In the genomic region with DNA sequence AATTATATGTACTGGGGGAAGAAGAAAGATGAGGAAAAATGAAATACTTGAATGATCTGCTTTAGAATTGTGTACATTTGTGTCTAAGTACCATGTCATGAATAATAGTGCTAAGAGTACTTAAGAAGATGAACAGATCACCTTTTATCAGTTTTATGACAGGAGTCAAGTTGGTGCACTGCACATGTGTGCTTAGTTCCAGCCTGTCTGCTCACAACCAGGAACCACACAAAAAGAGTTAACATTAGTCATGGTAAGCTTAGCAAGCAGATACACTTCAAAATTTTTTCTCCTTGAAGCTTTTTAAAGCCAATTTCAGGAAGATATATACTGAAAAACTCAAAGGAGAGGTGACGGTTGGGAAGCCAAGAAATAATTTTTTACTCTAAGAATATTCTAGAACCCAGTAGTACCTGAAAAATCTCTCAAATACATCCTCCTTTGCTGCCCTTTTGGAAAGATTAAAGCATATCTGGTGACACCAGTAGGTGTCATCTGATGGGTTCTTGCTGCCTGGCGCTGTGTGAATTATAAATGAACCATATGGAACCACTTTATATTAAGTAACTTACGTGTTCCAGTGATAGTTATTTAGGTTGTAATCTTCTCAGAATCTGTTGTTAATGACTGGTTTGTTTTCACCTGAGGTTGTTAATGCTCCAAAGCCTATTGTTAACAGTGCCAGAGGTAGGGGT, we compare ENCODE assay signal across 25 cellular contexts.
DNase-seq lines count a peak whose midpoint lies in the region; ATAC-seq and TF ChIP-seq lines count a peak whose summit lies in the region.
"Had no signal": no experiment of that assay in that cellular context is flagged by ENCODE, and none has a peak within 500 bp of the region (broad histone marks: within the 10 kb centered on the region; RNA-seq: fewer than 3 reads in every experiment).

No MANE protein-coding gene starts in this region.

- H3K79me2 ChIP-seq in hepatocyte = peaks cover 77% of the 10 kb centered on the region
- no peaks in the 10 kb centered on the region for H3K79me2 ChIP-seq in GM23248 (ENCODE audit: insufficient read depth)

- H3K9me1 ChIP-seq in IMR-90 (ENCODE audit: insufficient read depth, low read length) = peaks cover 6% of the 10 kb centered on the region; the same call in 1 of the 2 replicates

- no peak for TF ChIP-seq RAD21 in IMR-90 (IDR thresholded peaks at IDR 0.05; ENCODE audit: low read length)

- no peak overlapping the region for H2BK15ac ChIP-seq in IMR-90 (ENCODE audit: low read depth, low read length)

- no peaks in the 10 kb centered on the region for H3K9me2 ChIP-seq in hepatocyte (replicated peaks; ENCODE audit: insufficient read depth)
- H3K9me2 ChIP-seq in GM23248 (ENCODE audit: insufficient read depth) = no peaks in the 10 kb centered on the region

- ATAC-seq in IMR-90 (ENCODE audit: low read depth) = peak; percentile 35
- ATAC-seq: activated CD8-positive, alpha-beta T cell treated with anti-CD3 and anti-CD28 coated beads, Interleukin-2, amount 10 ng/mL, durations not matched to agents 7 days and 5 days; GM12878; K562 had no signal

- no peak overlapping the region for H4K8ac ChIP-seq in IMR-90 (ENCODE audit: low read depth in 2 of 2, low read length in 2 of 2)

- H3K36me3 ChIP-seq in IMR-90 (ENCODE audit: control insufficient read depth, insufficient read depth, low read length) (peaks cover 7% of the 10 kb centered on the region), hepatocyte (replicated peaks; ENCODE audit: insufficient read depth, low read depth) (no peaks in the 10 kb centered on the region), GM23248 (ENCODE audit: low read depth) (no peaks in the 10 kb centered on the region)
- H3K36me3 ChIP-seq: colonic mucosa, right atrium auricular region had no signal

- in situ Hi-C loops in IMR-90 (cut with MboI; ENCODE audit: low sequenced_read_pairs) (no loop called here), GM23248 (cut with MboI) (no loop called here)

- H3K18ac ChIP-seq in IMR-90 (ENCODE audit: low read depth, low read length) = no peak overlapping the region

- no peak for TF ChIP-seq CTCF in IMR-90 (conservative IDR thresholded peaks at IDR 0.05; ENCODE audit: low read depth, low read length)
- no peak for TF ChIP-seq CTCF in hepatocyte (IDR thresholded peaks at IDR 0.05; ENCODE audit: poor library complexity)

- no peak overlapping the region for H3K27ac ChIP-seq in IMR-90 (ENCODE audit: insufficient read depth, low read length)
- H3K27ac ChIP-seq in hepatocyte = peak overlapping the region; percentile 45
- H3K27ac ChIP-seq in GM23248 = no peak overlapping the region
- H3K27ac ChIP-seq: colonic mucosa, testis, VCaP had no signal

- no TSS peak for BruUV-seq in IMR-90 (replicated peaks; lab: Mats Ljungman, UMichigan)

- no peak overlapping the region for H4K91ac ChIP-seq in IMR-90 (ENCODE audit: insufficient read depth, low read depth, low read length)

- no peaks in the 10 kb centered on the region for H3F3A ChIP-seq in GM23248 (ENCODE audit: insufficient read depth)

- no peak overlapping the region for H2AFZ ChIP-seq in IMR-90 (replicated peaks; ENCODE audit: low read length, poor library complexity)
- H2AFZ ChIP-seq in hepatocyte = no peak overlapping the region
- no peak overlapping the region for H2AFZ ChIP-seq in GM23248

- TF ChIP-seq POLR2A in IMR-90 (IDR thresholded peaks at IDR 0.05; ENCODE audit: low read depth, low read length) = no peak

- H3K27me3 ChIP-seq in IMR-90 (ENCODE audit: control insufficient read depth, insufficient read depth, low read length) (no peaks in the 10 kb centered on the region), hepatocyte (no peaks in the 10 kb centered on the region), GM23248 (replicated peaks; ENCODE audit: insufficient read depth) (no peaks in the 10 kb centered on the region)
- H3K27me3 ChIP-seq: colonic mucosa, right atrium auricular region, testis had no signal

- no peak overlapping the region for H2BK5ac ChIP-seq in IMR-90 (ENCODE audit: low read depth, low read length, poor library complexity, severe bottlenecking)

- peaks cover 4% of the 10 kb centered on the region for H3K4me1 ChIP-seq in IMR-90 (ENCODE audit: control insufficient read depth, insufficient read depth, low read length)
- peaks cover 14% of the 10 kb centered on the region for H3K4me1 ChIP-seq in hepatocyte (ENCODE audit: insufficient read depth)
- H3K4me1 ChIP-seq in GM23248 (ENCODE audit: insufficient read depth) = no peaks in the 10 kb centered on the region
- H3K4me1 ChIP-seq: colonic mucosa, testis had no signal

- no peaks in the 10 kb centered on the region; a peak in 1 of 4 replicates for H3K79me1 ChIP-seq in IMR-90 (ENCODE audit: low read depth in 1 of 2, low read length in 2 of 2)

- CTCF ChIA-PET in IMR-90 (lab: Yijun Ruan, JAX) = no interaction called here

- H3K4ac ChIP-seq in IMR-90 (ENCODE audit: low read depth, low read length) = no peak overlapping the region

- DNase-seq in NCI-H2171 treated with DMSO at 0.1 percent for 48 hours (lab: John Stamatoyannopoulos, UW) (peak; percentile 39), NCI-H2171 (lab: John Stamatoyannopoulos, UW) (no peak), IMR-90 (peak; percentile 27), SK-N-DZ (ENCODE audit: low spot score) (peak; percentile 39), hepatocyte (ENCODE audit: low spot score) (no peak), SW480 (ENCODE audit: low spot score) (no peak), GM23248 (no peak)
- no peak for DNase-seq in stimulated activated CD4-positive, alpha-beta T cell treated with anti-CD3 and anti-CD28 coated beads, Interleukin-2, amount 100 ng/mL, for 24 hours
- DNase-seq: activated CD4-positive, alpha-beta T cell treated with anti-CD3 and anti-CD28 coated beads for 4 hours; activated CD8-positive, alpha-beta T cell treated with anti-CD3 and anti-CD28 coated beads, Interleukin-2, amount 10 ng/mL, durations not matched to agents 7 days and 5 days; activated T-cell treated with anti-CD3 and anti-CD28 coated beads for 4 hours; CD4-positive, alpha-beta T cell; effector CD4-positive, alpha-beta T cell; NCI-H1092 treated with DMSO at 0.1 percent for 48 hours; NCI-H446 treated with DMSO at 0.1 percent for 48 hours; posterior cingulate gyrus; SHP77 treated with DMSO at 0.1 percent for 48 hours; T1000 had no signal

- H2AK9ac ChIP-seq in IMR-90 (replicated peaks; ENCODE audit: low read depth, low read length, poor library complexity) = no peak overlapping the region

- no peak overlapping the region for H2BK120ac ChIP-seq in IMR-90 (ENCODE audit: low read depth, low read length)

- POLR2A ChIA-PET in IMR-90 (lab: Charles Lee; ENCODE audit: unreplicated experiment) = no interaction called here

- H4K20me1 ChIP-seq in IMR-90 (ENCODE audit: insufficient read depth, low read length) (no peaks in the 10 kb centered on the region; the same call in 1 of the 2 replicates), hepatocyte (ENCODE audit: insufficient read depth, poor library complexity, severe bottlenecking) (no peaks in the 10 kb centered on the region), GM23248 (ENCODE audit: insufficient read depth) (no peaks in the 10 kb centered on the region)

- no peak overlapping the region for H3K23ac ChIP-seq in IMR-90 (ENCODE audit: low read depth, low read length)

- dilution Hi-C loops in IMR-90 (cut with HindIII; ENCODE audit: low sequenced_read_pairs, unreplicated experiment) = no loop called here

- H3K4me3 ChIP-seq in IMR-90 (ENCODE audit: insufficient read depth, low read depth, low read length) (no peak overlapping the region), hepatocyte (no peak overlapping the region), GM23248 (no peak overlapping the region)
- H3K4me3 ChIP-seq: colonic mucosa, GM12878, K562, right atrium auricular region, smooth muscle cell, testis had no signal

- H3K4me2 ChIP-seq in IMR-90 (ENCODE audit: low read depth, low read length) (no peak overlapping the region), hepatocyte (peak overlapping the region; percentile 9), GM23248 (ENCODE audit: unreplicated experiment) (no peak overlapping the region)
- H3K4me2 ChIP-seq: smooth muscle cell had no signal

- WGBS in IMR-90 (ENCODE audit: extremely low coverage in 2 of 2, insufficient read length in 1 of 2), 2 experiments = no CpG with 5 or more reads among the region's 3 CpGs
- WGBS in hepatocyte (ENCODE audit: low lambda C conversion rate, missing lambda C conversion rate) = 56% methylated on average over 3 of the region's 3 CpGs
- WGBS in GM23248 (ENCODE audit: low coverage in 1 of 2, low lambda C conversion rate in 2 of 2, missing lambda C conversion rate in 2 of 2), 2 experiments = 87 to 90% methylated on average over 3 of the region's 3 CpGs

- H4K5ac ChIP-seq in IMR-90 (ENCODE audit: low read depth, low read length) = no peak overlapping the region

- intact Hi-C loops in IMR-90 (cut with micrococcal nuclease) = no loop called here

- H2AK5ac ChIP-seq in IMR-90 (ENCODE audit: low read depth, low read length) = no peak overlapping the region

- no peak overlapping the region for H2BK20ac ChIP-seq in IMR-90 (ENCODE audit: low read depth, low read length)

- no peak overlapping the region for H3K14ac ChIP-seq in IMR-90 (replicated peaks; ENCODE audit: low read depth, low read length)

- no peak overlapping the region for H3K56ac ChIP-seq in IMR-90 (ENCODE audit: extremely low read depth, insufficient read depth, low read length)

- H3K9ac ChIP-seq in IMR-90 (ENCODE audit: low read depth, low read length) (no peak overlapping the region), GM23248 (no peak overlapping the region)

- H3K9me3 ChIP-seq in IMR-90 (ENCODE audit: control insufficient read depth, insufficient read depth, low read length) (no peaks in the 10 kb centered on the region), hepatocyte (ENCODE audit: low read depth) (no peaks in the 10 kb centered on the region), GM23248 (ENCODE audit: low read depth) (no peaks in the 10 kb centered on the region)
- H3K9me3 ChIP-seq: colonic mucosa, right atrium auricular region, testis had no signal

TF ChIP-seq in IMR-90, 13 proteins besides CTCF, POLR2A, EP300 and RAD21 (continues in another document):
- TF ChIP-seq CHD1 (IDR thresholded peaks at IDR 0.05; ENCODE audit: low read depth, low read length) (no peak), RCOR1 (IDR thresholded peaks at IDR 0.05; ENCODE audit: insufficient replicate concordance, low read length) (no peak), FOS (IDR thresholded peaks at IDR 0.05; ENCODE audit: low read depth, low read length) (no peak), MAZ (IDR thresholded peaks at IDR 0.05; ENCODE audit: borderline replicate concordance, low read depth, low read length) (no peak), MAFK (IDR thresholded peaks at IDR 0.05; ENCODE audit: low read depth, low read length) (no peak), BHLHE40 (IDR thresholded peaks at IDR 0.05; ENCODE audit: low read depth, low read length) (no peak)
- TF ChIP-seq, protein P1, sequence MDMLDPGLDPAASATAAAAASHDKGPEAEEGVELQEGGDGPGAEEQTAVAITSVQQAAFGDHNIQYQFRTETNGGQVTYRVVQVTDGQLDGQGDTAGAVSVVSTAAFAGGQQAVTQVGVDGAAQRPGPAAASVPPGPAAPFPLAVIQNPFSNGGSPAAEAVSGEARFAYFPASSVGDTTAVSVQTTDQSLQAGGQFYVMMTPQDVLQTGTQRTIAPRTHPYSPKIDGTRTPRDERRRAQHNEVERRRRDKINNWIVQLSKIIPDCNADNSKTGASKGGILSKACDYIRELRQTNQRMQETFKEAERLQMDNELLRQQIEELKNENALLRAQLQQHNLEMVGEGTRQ (IDR thresholded peaks at IDR 0.05; ENCODE audit: low read depth, low read length) = no peak

Comparison
In these comparisons a context has a peak if more than half of its experiments do, and no peak if none do; other contexts are left out.
1. DNase-seq: peak in NCI-H2171 treated with DMSO at 0.1 percent for 48 hours (single experiment), IMR-90 (single experiment) and SK-N-DZ (single experiment); none in NCI-H2171 (single experiment), hepatocyte (single experiment), SW480 (single experiment), GM23248 (single experiment) and stimulated activated CD4-positive, alpha-beta T cell treated with anti-CD3 and anti-CD28 coated beads, Interleukin-2, amount 100 ng/mL, for 24 hours (0 of 2).